9 cellular contexts compared by ENCODE assay signal in genomic region chr1:17922833-17923232, GRCh38.
DNase-seq lines count a peak whose midpoint lies in the region; ATAC-seq, FAIRE-seq and TF ChIP-seq lines count a peak whose summit lies in the region.
"Had no signal": no experiment of that assay in that cellular context is flagged by ENCODE, and none has a peak within 500 bp of the region (broad histone marks: within the 10 kb centered on the region; RNA-seq: fewer than 3 reads in every experiment).

No MANE protein-coding gene starts in this region.

- no peaks in the 10 kb centered on the region for H3K27me3 ChIP-seq in keratinocyte (ENCODE audit: control insufficient read depth, extremely low read depth, insufficient read depth, low read length)
- H3K27me3 ChIP-seq in CD4-positive, alpha-beta memory T cell (ENCODE audit: insufficient read depth, low read length), result no peaks in the 10 kb centered on the region
- H3K27me3 ChIP-seq in ovary, result no peaks in the 10 kb centered on the region

- H3K27me3 Mint-ChIP-seq in CD4-positive, alpha-beta memory T cell, result peaks cover 16 to 17% of the 10 kb centered on the region in 2 donors

- H3K27ac Mint-ChIP-seq in CD4-positive, alpha-beta memory T cell, result no peak overlapping the region

- no peaks in the 10 kb centered on the region for H3K79me2 ChIP-seq in keratinocyte (ENCODE audit: control insufficient read depth, insufficient read depth, low read length)

- 8 to 15% (median 15%) methylated on average over 6 of the region's 6 CpGs for WGBS in ovary, 3 donors

- TF ChIP-seq EP300 in ovary (IDR thresholded peaks at IDR 0.05), result no peak

- dilution Hi-C loops in keratinocyte (cut with MboI; ENCODE audit: extremely low pct_ligation_motif_present, low sequenced_read_pairs), result no loop called here

- H3K9me1 ChIP-seq in keratinocyte (ENCODE audit: control insufficient read depth, extremely low read depth, insufficient read depth, low read length), result no peaks in the 10 kb centered on the region

- no peak for ATAC-seq in GM19324 (IDR thresholded peaks at IDR 0.05; ENCODE audit: low FRiP score, unreplicated experiment)

- H3K4me1 ChIP-seq in keratinocyte (ENCODE audit: control insufficient read depth, extremely low read depth, insufficient read depth, low read length), result no peaks in the 10 kb centered on the region
- H3K4me1 ChIP-seq in CD4-positive, alpha-beta memory T cell (ENCODE audit: insufficient read depth, low read length), result no peaks in the 10 kb centered on the region
- H3K4me1 ChIP-seq in ovary (ENCODE audit: insufficient read depth), result no peaks in the 10 kb centered on the region

- H3K9ac ChIP-seq in keratinocyte (ENCODE audit: control insufficient read depth, extremely low read depth, insufficient read depth, low read length), result no peak overlapping the region

- H3K9me3 Mint-ChIP-seq in CD4-positive, alpha-beta memory T cell, result peaks cover 0 to 9% (median 0%) of the 10 kb centered on the region in 8 donors

- H3K4me3 ChIP-seq in keratinocyte (ENCODE audit: control insufficient read depth in 2 of 3, extremely low read depth in 1 of 3, insufficient read depth in 2 of 3, low read depth in 1 of 3, low read length in 3 of 3) (no peak overlapping the region), ovary (no peak overlapping the region)
- H3K4me3 ChIP-seq in CD4-positive, alpha-beta memory T cell (ENCODE audit: low read length in 2 of 2), result no peak overlapping the region

- POLR2A ChIA-PET in CD4-positive, alpha-beta memory T cell (lab: Charles Lee; ENCODE audit: partially characterized antibody), result no interaction called here

- H3K4me2 ChIP-seq in keratinocyte (ENCODE audit: control insufficient read depth, extremely low read depth, insufficient read depth, low read depth, low read length), result no peak overlapping the region

- no peaks in the 10 kb centered on the region for H3K36me3 Mint-ChIP-seq in CD4-positive, alpha-beta memory T cell

- no peak overlapping the region for H3K27ac ChIP-seq in VCaP
- no peak overlapping the region for H3K27ac ChIP-seq in keratinocyte (ENCODE audit: control insufficient read depth, insufficient read depth, low read length)
- no peak overlapping the region for H3K27ac ChIP-seq in CD4-positive, alpha-beta memory T cell (ENCODE audit: low read depth, low read length)
- H3K27ac ChIP-seq in ovary, result no peak overlapping the region

- CTCF ChIA-PET in CD4-positive, alpha-beta memory T cell (lab: Charles Lee; ENCODE audit: partially characterized antibody), result interaction anchor here (0.9 kb wide), 1 partner anchor 178 kb away, joined by 3 read pairs; no protein-coding TSS in a partner anchor

- H3K36me3 ChIP-seq in keratinocyte (ENCODE audit: control insufficient read depth in 2 of 2, extremely low read depth in 1 of 2, insufficient read depth in 2 of 2, low read length in 2 of 2) (no peaks in the 10 kb centered on the region), ovary (no peaks in the 10 kb centered on the region)
- no peaks in the 10 kb centered on the region for H3K36me3 ChIP-seq in CD4-positive, alpha-beta memory T cell (ENCODE audit: insufficient read depth, low read length)

- no peak overlapping the region for H3K4me3 Mint-ChIP-seq in CD4-positive, alpha-beta memory T cell

- DNase-seq in A172 (ENCODE audit: low spot score) (peak; percentile 19), EL (peak; percentile 29), NCI-H1436 treated with DMSO at 0.1 percent for 48 hours (lab: John Stamatoyannopoulos, UW) (peak; percentile 49), keratinocyte (ENCODE audit: low read depth, low spot score) (no peak), ovary (no peak)
- DNase-seq in CD4-positive, alpha-beta memory T cell, result no peak

- no peak for TF ChIP-seq POLR2A in ovary (IDR thresholded peaks at IDR 0.05)

- TF ChIP-seq CTCF in VCaP (conservative IDR thresholded peaks at IDR 0.05), result peak; percentile 85
- TF ChIP-seq CTCF in keratinocyte (optimal IDR thresholded peaks at IDR 0.05 in 1 of 3, IDR thresholded peaks at IDR 0.05 in 1 of 3, conservative IDR thresholded peaks at IDR 0.05 in 1 of 3; ENCODE audit: extremely low read depth in 1 of 3, insufficient read depth in 2 of 3, low read length in 3 of 3), result peak; percentile 58 to 80 (median 58)
- no peak for TF ChIP-seq CTCF in ovary (IDR thresholded peaks at IDR 0.05)

- H4K20me1 ChIP-seq in keratinocyte (ENCODE audit: control insufficient read depth, extremely low read depth, insufficient read depth, low read length), result no peaks in the 10 kb centered on the region

- intact Hi-C loops in CD4-positive, alpha-beta memory T cell (cut with micrococcal nuclease), result no loop called here
- intact Hi-C loops in ovary (cut with DNase I), result no loop called here

- no peak overlapping the region for H2AFZ ChIP-seq in keratinocyte (ENCODE audit: control insufficient read depth, low read length)

- no peaks in the 10 kb centered on the region for H3K4me1 Mint-ChIP-seq in CD4-positive, alpha-beta memory T cell

- FAIRE-seq in keratinocyte (lab: Jason Lieb, UNC), result no peak
- FAIRE-seq: colon had no signal

- H3K9me3 ChIP-seq in keratinocyte (ENCODE audit: control insufficient read depth, low read depth, low read length) (no peaks in the 10 kb centered on the region), ovary (no peaks in the 10 kb centered on the region)
- H3K9me3 ChIP-seq in CD4-positive, alpha-beta memory T cell (ENCODE audit: control insufficient read depth in 1 of 2, low read length in 2 of 2), result no peaks in the 10 kb centered on the region

Comparison
In these comparisons a context has a peak if more than half of its experiments do, and no peak if none do; other contexts are left out.
1. DNase-seq: peak in A172 (single experiment), EL (single experiment) and NCI-H1436 treated with DMSO at 0.1 percent for 48 hours (single experiment); none in keratinocyte (single experiment), CD4-positive, alpha-beta memory T cell (0 of 5) and ovary (0 of 5).
2. CTCF ChIP-seq: peak in VCaP (single experiment) and keratinocyte (3 of 3); none in ovary (0 of 3).